ENCODE assay signal across 11 cellular contexts in genomic region chr16:525123-525519, GRCh38. TPM values are rescaled to one million over a fixed set of nuclear protein-coding genes. Genes with fewer than 3 reads are reported as not detected.
DNase-seq lines count a peak whose midpoint lies in the region; ATAC-seq and TF ChIP-seq lines count a peak whose summit lies in the region.
"Had no signal": no experiment of that assay in that cellular context is flagged by ENCODE, and none has a peak within 500 bp of the region (broad histone marks: within the 10 kb centered on the region; RNA-seq: fewer than 3 reads in every experiment).

No MANE protein-coding gene starts in this region.

- POLR2A ChIA-PET in OCI-LY7 (lab: Charles Lee) = no interaction called here

- CTCF ChIA-PET in OCI-LY7 (lab: Charles Lee; ENCODE audit: unreplicated experiment) = no interaction called here
- CTCF ChIA-PET in mammary epithelial cell (lab: Charles Lee; ENCODE audit: low non-redundant PET) = no interaction called here

- peaks cover 27% of the 10 kb centered on the region for H3K36me3 ChIP-seq in DND-41 (ENCODE audit: insufficient read depth, low read length)
- peaks cover 11% of the 10 kb centered on the region; the same call in 1 of the 2 replicates for H3K36me3 ChIP-seq in OCI-LY7 (ENCODE audit: insufficient read depth, low read length)
- no peaks in the 10 kb centered on the region for H3K36me3 ChIP-seq in mammary epithelial cell (ENCODE audit: insufficient read depth, low read length)
- H3K36me3 ChIP-seq in neural progenitor cell = no peaks in the 10 kb centered on the region

- intact Hi-C loops in OCI-LY7 (cut with micrococcal nuclease; ENCODE audit: unreplicated experiment) (no loop called here), mammary epithelial cell (cut with micrococcal nuclease) (loop anchor here (5.0 kb wide), 2 partner anchors 67 to 143 kb away; partner anchors contain the start of genes PGAP6 and RAB40C)

- H3K4me3 ChIP-seq in DND-41 (ENCODE audit: low read depth in 1 of 2, low read length in 2 of 2) = no peak overlapping the region
- no peak overlapping the region for H3K4me3 ChIP-seq in OCI-LY7 (ENCODE audit: low read depth, low read length, poor library complexity, severe bottlenecking)
- H3K4me3 ChIP-seq in mammary epithelial cell (replicated peaks in 1 of 3; ENCODE audit: insufficient read depth in 1 of 3, low read depth in 2 of 3, low read length in 3 of 3) = no peak overlapping the region
- no peak overlapping the region for H3K4me3 ChIP-seq in neural progenitor cell

- WGBS in mammary epithelial cell (ENCODE audit: low coverage, missing lambda C conversion rate) = 100% methylated on average over 8 of the region's 8 CpGs

- H3K9me2 ChIP-seq in OCI-LY7 (ENCODE audit: insufficient read depth, low read length) = no peaks in the 10 kb centered on the region

- H3K4me2 ChIP-seq in DND-41 (ENCODE audit: insufficient read depth, low read length) = peak overlapping the region; percentile 80
- H3K4me2 ChIP-seq in OCI-LY7 (ENCODE audit: low read length) = peak overlapping the region; percentile 90
- peak overlapping the region; percentile 44 for H3K4me2 ChIP-seq in mammary epithelial cell (ENCODE audit: insufficient read depth, low read depth, low read length)
- no peak overlapping the region for H3K4me2 ChIP-seq in neural progenitor cell

- H3K27me3 ChIP-seq in DND-41 (ENCODE audit: insufficient read depth, low read length, poor library complexity) = no peaks in the 10 kb centered on the region
- H3K27me3 ChIP-seq in mammary epithelial cell (ENCODE audit: insufficient read depth, low read length) = no peaks in the 10 kb centered on the region
- no peaks in the 10 kb centered on the region for H3K27me3 ChIP-seq in neural progenitor cell

- peaks cover 33% of the 10 kb centered on the region for H3K4me1 ChIP-seq in DND-41 (ENCODE audit: insufficient read depth, low read length)
- H3K4me1 ChIP-seq in OCI-LY7 (ENCODE audit: insufficient read depth, low read length, poor library complexity, severe bottlenecking) = peaks cover 24% of the 10 kb centered on the region
- H3K4me1 ChIP-seq in mammary epithelial cell (ENCODE audit: insufficient read depth, low read length) = peaks cover 38% of the 10 kb centered on the region
- H3K4me1 ChIP-seq in neural progenitor cell = peaks cover 13% of the 10 kb centered on the region

- no peak overlapping the region for H3K27ac ChIP-seq in DND-41 (ENCODE audit: low read length)
- no peak overlapping the region for H3K27ac ChIP-seq in OCI-LY7 (ENCODE audit: low read depth, low read length, poor library complexity, severe bottlenecking)
- peak overlapping the region; percentile 49 for H3K27ac ChIP-seq in mammary epithelial cell (ENCODE audit: insufficient read depth, low read depth, low read length)
- no peak overlapping the region for H3K27ac ChIP-seq in neural progenitor cell

- H4K20me1 ChIP-seq in DND-41 (ENCODE audit: insufficient read depth, low read length) (peaks cover 44% of the 10 kb centered on the region), OCI-LY7 (ENCODE audit: insufficient read depth, low read length) (no peaks in the 10 kb centered on the region), mammary epithelial cell (ENCODE audit: insufficient read depth, low read length) (no peaks in the 10 kb centered on the region), neural progenitor cell (ENCODE audit: low read depth) (peaks cover 53% of the 10 kb centered on the region)

- peaks cover 22% of the 10 kb centered on the region for H3K4me1 Mint-ChIP-seq in neural progenitor cell

- BruUV-seq in OCI-LY7 (replicated peaks; lab: Mats Ljungman, UMichigan) (no TSS peak), mammary epithelial cell (replicated peaks; lab: Mats Ljungman, UMichigan) (no TSS peak)

- peaks cover 42% of the 10 kb centered on the region for H3K79me2 ChIP-seq in DND-41 (ENCODE audit: insufficient read depth, low read length)
- H3K79me2 ChIP-seq in OCI-LY7 (ENCODE audit: insufficient read depth, low read depth, low read length) = peaks cover 25% of the 10 kb centered on the region
- H3K79me2 ChIP-seq in mammary epithelial cell (ENCODE audit: insufficient read depth, low read length) = peaks cover 50% of the 10 kb centered on the region
- peaks cover 33% of the 10 kb centered on the region for H3K79me2 ChIP-seq in neural progenitor cell (ENCODE audit: low read depth)

- ATAC-seq in DND-41 (ENCODE audit: insufficient read depth, low read depth) (no peak), left lobe of liver (no peak), GM19035 (IDR thresholded peaks at IDR 0.05; ENCODE audit: unreplicated experiment) (no peak)
- ATAC-seq: left cardiac atrium had no signal

- peaks cover 9% of the 10 kb centered on the region for H3K27me3 Mint-ChIP-seq in neural progenitor cell (ENCODE audit: insufficient read depth, low read depth)

- H3K9me3 Mint-ChIP-seq in neural progenitor cell = no peaks in the 10 kb centered on the region

- peaks cover 2% of the 10 kb centered on the region for H3K36me3 Mint-ChIP-seq in neural progenitor cell

- in situ Hi-C loops in mammary epithelial cell (cut with MboI; ENCODE audit: low sequenced_read_pairs in 2 of 2) = no loop called here

- dilution Hi-C loops in mammary epithelial cell (cut with HindIII; ENCODE audit: low sequenced_read_pairs) = no loop called here

- DNase-seq in DND-41 = no peak
- DNase-seq in OCI-LY7 (ENCODE audit: low spot score) = peak; percentile 11
- DNase-seq in mammary epithelial cell = no peak
- no peak for DNase-seq in neural progenitor cell (ENCODE audit: low spot score)
- DNase-seq in left lobe of liver (ENCODE audit: low spot score) = no peak
- no peak for DNase-seq in NAMALWA (ENCODE audit: low spot score)
- no peak for DNase-seq in KG1 (lab: John Stamatoyannopoulos, UW)
- DNase-seq: left cardiac atrium, NCI-H524 treated with DMSO at 0.1 percent for 48 hours had no signal

- peak overlapping the region; percentile 91 for H3K4me3 Mint-ChIP-seq in neural progenitor cell

- peak overlapping the region; percentile 69 for H3K27ac Mint-ChIP-seq in neural progenitor cell

- no peak overlapping the region for H3K9ac ChIP-seq in DND-41 (ENCODE audit: low read depth, low read length)
- no peak overlapping the region for H3K9ac ChIP-seq in mammary epithelial cell (ENCODE audit: insufficient read depth, low read length)
- H3K9ac ChIP-seq in neural progenitor cell = no peak overlapping the region

- H2AFZ ChIP-seq in DND-41 (ENCODE audit: low read depth, low read length) = no peak overlapping the region
- no peak overlapping the region for H2AFZ ChIP-seq in OCI-LY7 (ENCODE audit: low read length)
- H2AFZ ChIP-seq in mammary epithelial cell (ENCODE audit: low read depth, low read length) = no peak overlapping the region
- H2AFZ ChIP-seq in neural progenitor cell (replicated peaks) = no peak overlapping the region

- no peak for TF ChIP-seq CTCF in DND-41 (IDR thresholded peaks at IDR 0.05; ENCODE audit: borderline replicate concordance, extremely low read depth, low read length, poor library complexity, severe bottlenecking)
- TF ChIP-seq CTCF in OCI-LY7 (conservative IDR thresholded peaks at IDR 0.05; ENCODE audit: low read length) = no peak
- TF ChIP-seq CTCF in mammary epithelial cell (conservative IDR thresholded peaks at IDR 0.05 in 1 of 2, IDR thresholded peaks at IDR 0.05 in 1 of 2; ENCODE audit: extremely low read depth in 1 of 2, insufficient read depth in 1 of 2, low read depth in 1 of 2, low read length in 2 of 2) = no peak
- TF ChIP-seq CTCF in neural progenitor cell (IDR thresholded peaks at IDR 0.05) = no peak

- peaks cover 7% of the 10 kb centered on the region for H3F3A ChIP-seq in neural progenitor cell (ENCODE audit: low read depth)

- H3K9me3 ChIP-seq in DND-41 (ENCODE audit: insufficient read depth, low read length, severe bottlenecking) (no peaks in the 10 kb centered on the region), OCI-LY7 (ENCODE audit: low read length) (no peaks in the 10 kb centered on the region), mammary epithelial cell (replicated peaks; ENCODE audit: insufficient read depth, low read length) (no peaks in the 10 kb centered on the region), neural progenitor cell (ENCODE audit: low read depth) (no peaks in the 10 kb centered on the region)

RNA-seq across cellular contexts. Expression of gene CAPN15, which starts 2.4 kb away (rescaled TPM):
- total RNA-seq in OCI-LY7 (2014; rRNA removed; shearing (Covaris generic)) = 23.1 and 32.9 TPM in 2 replicates
- total RNA-seq in OCI-LY7 (2022) = 43.9 and 54.0 TPM in 2 replicates
- total RNA-seq in mammary epithelial cell = 10 to 100 TPM; 32.8 to 58.5 TPM
- 18.9 TPM for polyA plus RNA-seq in mammary epithelial cell
- 10.6 TPM for polyA minus RNA-seq in mammary epithelial cell
- total RNA-seq in neural progenitor cell (ENCODE audit: low replicate concordance) = 6.8 and 41.0 TPM in 2 replicates
- total RNA-seq in left lobe of liver = 31.6 TPM

RNA-seq across cellular contexts. Expression of gene PRR35, which starts 35.1 kb away (rescaled TPM):
- total RNA-seq in OCI-LY7 (2014; rRNA removed; shearing (Covaris generic)) = not detected in 2 replicates
- total RNA-seq in OCI-LY7 (2022) = not detected in 2 replicates
- not detected for total RNA-seq in mammary epithelial cell
- not detected for polyA plus RNA-seq in mammary epithelial cell
- polyA minus RNA-seq in mammary epithelial cell = not detected
- not detected in 2 replicates for total RNA-seq in neural progenitor cell (ENCODE audit: low replicate concordance)
- not detected for total RNA-seq in left lobe of liver
- total RNA-seq: dermis microvascular lymphatic vessel endothelial cell, left cardiac atrium had no signal

RNA-seq across cellular contexts. Expression of gene NHLRC4, which starts 41.7 kb away (rescaled TPM):
- total RNA-seq in OCI-LY7 (2014; rRNA removed; shearing (Covaris generic)) = 3.7 and 4.2 TPM in 2 replicates
- 2.5 and 2.6 TPM in 2 replicates for total RNA-seq in OCI-LY7 (2022)
- under 1 TPM in 1 of 2 donors, not detected in 1; 0.17 TPM for total RNA-seq in mammary epithelial cell
- 0.06 TPM for polyA plus RNA-seq in mammary epithelial cell
- not detected for polyA minus RNA-seq in mammary epithelial cell
- total RNA-seq in neural progenitor cell (ENCODE audit: low replicate concordance) = 0.28 TPM in 1 of 2 replicates, not detected in the other
- total RNA-seq in left lobe of liver = 0.28 TPM

RNA-seq across cellular contexts. Expression of gene PIGQ, which starts 44.6 kb away (rescaled TPM):
- total RNA-seq in OCI-LY7 (2014; rRNA removed; shearing (Covaris generic)) = 32.3 and 39.0 TPM in 2 replicates
- 51.4 and 54.2 TPM in 2 replicates for total RNA-seq in OCI-LY7 (2022)
- 10 to 100 TPM; 24.7 to 45.5 TPM for total RNA-seq in mammary epithelial cell
- 34.6 TPM for polyA plus RNA-seq in mammary epithelial cell
- 44.1 TPM for polyA minus RNA-seq in mammary epithelial cell
- 16.1 and 60.7 TPM in 2 replicates for total RNA-seq in neural progenitor cell (ENCODE audit: low replicate concordance)
- total RNA-seq in left lobe of liver = 42.1 TPM
